In genomic region chrY:14328677-14329345, GRCh38 we compare ENCODE assay signal across 9 cellular contexts.
DNase-seq lines count a peak whose midpoint lies in the region; ATAC-seq and TF ChIP-seq lines count a peak whose summit lies in the region.
"Had no signal": no experiment of that assay in that cellular context is flagged by ENCODE, and none has a peak within 500 bp of the region (broad histone marks: within the 10 kb centered on the region; RNA-seq: fewer than 3 reads in every experiment).

No MANE protein-coding gene starts in this region.

- peak; percentile 33 for DNase-seq in D341Med (ENCODE audit: low spot score)
- peak; percentile 1 for DNase-seq in NCI-H2107 (lab: John Stamatoyannopoulos, UW)
- peak; percentile 3 for DNase-seq in fibroblast of pulmonary artery (ENCODE audit: low read depth)
- no peak for DNase-seq in DMS53 (lab: John Stamatoyannopoulos, UW)
- DNase-seq in adrenal gland = no peak
- DNase-seq in HAP-1 (ENCODE audit: low spot score in 2 of 2) = no peak
- no peak for DNase-seq in amniotic stem cell (lab: John Stamatoyannopoulos, UW)
- DNase-seq: cerebellar nuclear complex had no signal

- no peaks in the 10 kb centered on the region for H3K27me3 ChIP-seq in adrenal gland
- no peaks in the 10 kb centered on the region for H3K27me3 ChIP-seq in HAP-1 (ENCODE audit: low read depth)

- TF ChIP-seq POLR2A in adrenal gland (IDR thresholded peaks at IDR 0.05) = no peak

- H3K4me3 ChIP-seq in fibroblast of pulmonary artery (replicated peaks; ENCODE audit: low read depth, low read length) (no peak overlapping the region), adrenal gland (no peak overlapping the region), HAP-1 (no peak overlapping the region)

- H3K9me3 ChIP-seq in adrenal gland (replicated peaks in 1 of 3) (no peaks in the 10 kb centered on the region), HAP-1 (no peaks in the 10 kb centered on the region)

- no peaks in the 10 kb centered on the region for H3K36me3 ChIP-seq in adrenal gland (replicated peaks in 1 of 2)
- no peaks in the 10 kb centered on the region for H3K36me3 ChIP-seq in HAP-1 (replicated peaks)

- in situ Hi-C loops in HAP-1 (cut with MboI; ENCODE audit: low sequenced_read_pairs) = no loop called here

- ATAC-seq in GM21423 (IDR thresholded peaks at IDR 0.05; ENCODE audit: unreplicated experiment) = peak; percentile 87

- no peaks in the 10 kb centered on the region for H3K4me1 ChIP-seq in adrenal gland (replicated peaks in 1 of 2)
- no peaks in the 10 kb centered on the region for H3K4me1 ChIP-seq in HAP-1

- TF ChIP-seq CTCF in fibroblast of pulmonary artery (IDR thresholded peaks at IDR 0.05; ENCODE audit: low read length, missing control alignments) = no peak
- TF ChIP-seq CTCF in adrenal gland (IDR thresholded peaks at IDR 0.05) = no peak

- intact Hi-C loops in adrenal gland (cut with DNase I) = no loop called here

- H3K27ac ChIP-seq in adrenal gland = no peak overlapping the region

Comparison
In these comparisons a context has a peak if more than half of its experiments do, and no peak if none do; other contexts are left out.
1. DNase-seq: peak in D341Med (single experiment), NCI-H2107 (single experiment) and fibroblast of pulmonary artery (single experiment); none in DMS53 (single experiment), adrenal gland (0 of 7), HAP-1 (0 of 2) and amniotic stem cell (single experiment).